In genomic region chr19:16628984-16629691, GRCh38 we compare ENCODE assay signal across 9 cellular contexts. TPM values are rescaled to one million over a fixed set of nuclear protein-coding genes. Genes with fewer than 3 reads are reported as not detected.
DNase-seq lines count a peak whose midpoint lies in the region; ATAC-seq, FAIRE-seq and TF ChIP-seq lines count a peak whose summit lies in the region.
"Had no signal": no experiment of that assay in that cellular context is flagged by ENCODE, and none has a peak within 500 bp of the region (broad histone marks: within the 10 kb centered on the region; RNA-seq: fewer than 3 reads in every experiment).

No MANE protein-coding gene starts in this region.

- peaks cover 12 to 21% of the 10 kb centered on the region in 2 experiments for H4K20me1 ChIP-seq in H1 (replicated peaks in 1 of 2; ENCODE audit: control insufficient read depth in 1 of 2, insufficient read depth in 2 of 2, low read length in 2 of 2)

- H3K23ac ChIP-seq in H1 (ENCODE audit: insufficient read length) = no peak overlapping the region

- no peak overlapping the region for H2AK5ac ChIP-seq in H1 (ENCODE audit: low read depth, low read length)

- H2BK120ac ChIP-seq in H1 (replicated peaks; ENCODE audit: low read depth, low read length) = no peak overlapping the region

- peaks cover 12 to 35% of the 10 kb centered on the region in 2 experiments for H3K79me2 ChIP-seq in H1 (ENCODE audit: control insufficient read depth in 1 of 2, insufficient read depth in 2 of 2, low read length in 2 of 2)

- H4K8ac ChIP-seq in H1 (ENCODE audit: extremely low read depth, insufficient read depth, low read length) = no peak overlapping the region

- H2AFZ ChIP-seq in H1 (ENCODE audit: low read length) = no peak overlapping the region

- no peak overlapping the region for H2BK20ac ChIP-seq in H1 (ENCODE audit: low read length)

- H3K4me2 ChIP-seq in H1 (ENCODE audit: insufficient read depth in 1 of 2, low read depth in 2 of 2, low read length in 2 of 2) = peak overlapping the region; percentile 73 to 80

- H2BK12ac ChIP-seq in H1 (ENCODE audit: low read depth, low read length) = no peak overlapping the region

- H3K27ac ChIP-seq in H1 (ENCODE audit: low read depth, low read length) = peak overlapping the region; percentile 26; the same call in 1 of the 2 replicates

- CTCF ChIA-PET in H1 (lab: Charles Lee; ENCODE audit: partially characterized antibody) = interaction anchor here (0.7 to 1.4 kb wide), 4 partner anchors 9 to 48 kb away, joined by 3 to 4 read pairs (median 3); no protein-coding TSS in a partner anchor

- H2BK5ac ChIP-seq in H1 (ENCODE audit: low read depth, low read length) = no peak overlapping the region; the same call in 1 of the 2 replicates

- H3K23me2 ChIP-seq in H1 (ENCODE audit: low read depth, low read length) = peaks cover 10% of the 10 kb centered on the region; the same call in 1 of the 2 replicates

- peak; percentile 75 for DNase-seq in DMS 273 (lab: John Stamatoyannopoulos, UW; ENCODE audit: unreplicated experiment)
- DNase-seq in H1 (ENCODE audit: low read depth in 1 of 2, low spot score in 2 of 2) = no peak
- DNase-seq in NK-92 treated with Interleukin-12 subunit alpha and Interleukin-12 subunit beta, amount 100 ng/mL, for 24 hours (lab: John Stamatoyannopoulos, UW) = no peak
- no peak for DNase-seq in COR-L47 (lab: John Stamatoyannopoulos, UW)

- TF ChIP-seq RAD21 in H1 (IDR thresholded peaks at IDR 0.05 in 1 of 2, conservative IDR thresholded peaks at IDR 0.05 in 1 of 2; ENCODE audit: low read depth in 2 of 2, low read length in 2 of 2) = no peak

- no peak overlapping the region for H3K56ac ChIP-seq in H1 (replicated peaks; ENCODE audit: insufficient read length, low read depth, low read length)

- 28% methylated on average over 23 of the region's 23 CpGs; no CpG with 5 or more reads in 1 of the 2 experiments for WGBS in H1 (ENCODE audit: extremely low coverage in 1 of 2, insufficient coverage in 1 of 2, insufficient read length in 1 of 2, insufficient replicate concordance in 2 of 2, low coverage in 1 of 2, low lambda C conversion rate in 2 of 2, missing lambda C conversion rate in 1 of 2), 2 experiments

- H3K27me3 ChIP-seq in H1 (replicated peaks in 1 of 4; ENCODE audit: control insufficient read depth in 3 of 4, extremely low read depth in 1 of 4, insufficient read depth in 3 of 4, low read length in 3 of 4) (no peaks in the 10 kb centered on the region), mucosa of stomach (ENCODE audit: control insufficient read depth, insufficient read depth, low read length) (no peaks in the 10 kb centered on the region)

- no peak overlapping the region for H3K14ac ChIP-seq in H1 (ENCODE audit: insufficient read length)

- no peak overlapping the region for H3K4ac ChIP-seq in H1 (replicated peaks; ENCODE audit: insufficient read length, low read depth, low read length)

- H3K4me1 ChIP-seq in H1 (replicated peaks in 1 of 4; ENCODE audit: control insufficient read depth in 3 of 4, insufficient read depth in 4 of 4, low read length in 3 of 4) (peaks cover 2 to 10% (median 4%) of the 10 kb centered on the region in 4 experiments; a peak in 6 of 7 replicates), mucosa of stomach (ENCODE audit: control insufficient read depth, insufficient read depth, low read length) (peaks cover 13% of the 10 kb centered on the region)

- POLR2A ChIA-PET in H1 (lab: Charles Lee; ENCODE audit: partially characterized antibody) = interaction anchor here (0.6 to 4.4 kb wide), 10 partner anchors 10 to 185 kb away, joined by 3 to 27 read pairs (median 4); partner anchors contain the start of genes SLC35E1 and TMEM38A

- TF ChIP-seq EP300 in H1 (IDR thresholded peaks at IDR 0.05; ENCODE audit: borderline replicate concordance in 1 of 2, low read depth in 2 of 2, low read length in 2 of 2) = no peak

- H3K4me3 ChIP-seq in H1 (ENCODE audit: extremely low read depth in 1 of 4, insufficient read depth in 2 of 4, low read depth in 3 of 4, low read length in 4 of 4) = peak overlapping the region; percentile 77 to 99 (median 82)
- H3K4me3 ChIP-seq in mucosa of stomach (ENCODE audit: low read length) = peak overlapping the region; percentile 47

- H3K9ac ChIP-seq in H1 (replicated peaks in 1 of 4; ENCODE audit: extremely low read depth in 1 of 4, low read depth in 3 of 4, low read length in 3 of 4) = peak overlapping the region in 3 of 4 experiments; percentile 45 to 86 (median 85); a peak in 6 of 7 replicates
- H3K9ac ChIP-seq in mucosa of stomach (ENCODE audit: low read length) = peak overlapping the region; percentile 76

- H3K18ac ChIP-seq in H1 (ENCODE audit: extremely low read depth, low read length) = no peak overlapping the region

- no peak overlapping the region for H2BK15ac ChIP-seq in H1 (ENCODE audit: low read length)

- H3K36me3 ChIP-seq in H1 (ENCODE audit: control insufficient read depth in 2 of 4, insufficient read depth in 4 of 4, low read length in 3 of 4) = peaks cover 0 to 6% (median 2%) of the 10 kb centered on the region in 4 experiments; a peak in 5 of 8 replicates
- H3K36me3 ChIP-seq in mucosa of stomach (ENCODE audit: control insufficient read depth, insufficient read depth, low read length) = no peaks in the 10 kb centered on the region

- no peak overlapping the region for H4K91ac ChIP-seq in H1 (replicated peaks; ENCODE audit: insufficient read length, low read length)

- H4K5ac ChIP-seq in H1 (ENCODE audit: insufficient read length, low read depth, low read length) = no peak overlapping the region

- no peak for TF ChIP-seq CTCF in H1 (IDR thresholded peaks at IDR 0.05; ENCODE audit: control extremely low read depth in 1 of 3, insufficient read depth in 1 of 3, low read depth in 1 of 3, low read length in 3 of 3)

- FAIRE-seq in H1 (lab: Jason Lieb, UNC) = no peak
- FAIRE-seq: TTC549 had no signal

- peak in 1 of 2 experiments; percentile 6; a peak in 1 of 3 replicates for TF ChIP-seq POLR2A in H1 (IDR thresholded peaks at IDR 0.05; ENCODE audit: control extremely low read depth in 1 of 2, low read depth in 2 of 2, low read length in 2 of 2)

- peak; percentile 2 for ATAC-seq in HG03045 (IDR thresholded peaks at IDR 0.05; ENCODE audit: unreplicated experiment)
- peak; percentile 58 for ATAC-seq in SK-N-SH treated with all-trans-retinoic acid at 6 μM for 48 hours
- no peak for ATAC-seq in GM21619 (IDR thresholded peaks at IDR 0.05; ENCODE audit: unreplicated experiment)

- H3K9me3 ChIP-seq in H1 (ENCODE audit: insufficient read depth in 2 of 2, low read depth in 1 of 2, low read length in 1 of 2) (no peaks in the 10 kb centered on the region), mucosa of stomach (ENCODE audit: control insufficient read depth, low read length) (no peaks in the 10 kb centered on the region)

- H3K79me1 ChIP-seq in H1 (ENCODE audit: low read depth, low read length) = peaks cover 11% of the 10 kb centered on the region; the same call in 1 of the 2 replicates

TF ChIP-seq in SK-N-SH treated with all-trans-retinoic acid at 6 μM for 48 hours, 23 proteins besides CTCF, POLR2A, EP300 and RAD21 (continues in another document):
- peak; percentile 80; the same call in 1 of the 2 replicates for TF ChIP-seq TCF4 (CRISPR knock-in tag; IDR thresholded peaks at IDR 0.05; ENCODE audit: borderline replicate concordance)
- TF ChIP-seq ESRRG (CRISPR knock-in tag; IDR thresholded peaks at IDR 0.05) = no peak

TF ChIP-seq in H1, 55 proteins besides CTCF, POLR2A, EP300 and RAD21 (continues in another document):
- TF ChIP-seq GTF2F1 (IDR thresholded peaks at IDR 0.05; ENCODE audit: borderline replicate concordance, low read depth, low read length) = no peak
- no peak for TF ChIP-seq CBX8 (IDR thresholded peaks at IDR 0.05; ENCODE audit: borderline replicate concordance, low read depth, low read length)

RNA-seq across cellular contexts. Expression of gene MED26, which starts 1.1 kb away (rescaled TPM):
- 10.7 and 12.3 TPM in 2 replicates for total RNA-seq in H1 (2021; fragmentation: NEBNext Ultra II Directional; extraction: Animal tissue kit (Norgen Biotek cat#: 25700))
- polyA plus RNA-seq in H1 (2011; rRNA removed) = 5.3 and 6.2 TPM in 2 replicates
- 5.3 TPM for polyA plus RNA-seq in H1 (2011; cell fraction: cytosol; rRNA removed)
- 7.5 TPM for polyA plus RNA-seq in H1 (2011; cell fraction: nucleus; rRNA removed)
- polyA plus RNA-seq in H1 (2012, experiment 1 of 2) = 5.9 to 7.5 TPM (median 7.2 TPM) in 4 replicates
- 6.3 TPM for polyA plus RNA-seq in H1 (2012, experiment 2 of 2)
- polyA plus RNA-seq in H1 (2013, experiment 1 of 2) = 7.3 TPM
- 6.5 TPM for polyA plus RNA-seq in H1 (2013, experiment 2 of 2)
- polyA minus RNA-seq in H1 (2011; rRNA and poly(A)+ RNA removed) = 6.0 and 8.6 TPM in 2 replicates
- polyA minus RNA-seq in H1 (2011; cell fraction: cytosol; rRNA and poly(A)+ RNA removed) = 11.6 TPM
- polyA minus RNA-seq in H1 (2011; cell fraction: nucleus; rRNA and poly(A)+ RNA removed) = 15.5 TPM

RNA-seq across cellular contexts. Expression of gene SMIM7, which starts 30.8 kb away (rescaled TPM):
- 67.5 and 69.9 TPM in 2 replicates for total RNA-seq in H1 (2021; fragmentation: NEBNext Ultra II Directional; extraction: Animal tissue kit (Norgen Biotek cat#: 25700))
- 51.7 and 55.5 TPM in 2 replicates for polyA plus RNA-seq in H1 (2011; rRNA removed)
- polyA plus RNA-seq in H1 (2011; cell fraction: cytosol; rRNA removed) = 66.2 TPM
- 45.6 TPM for polyA plus RNA-seq in H1 (2011; cell fraction: nucleus; rRNA removed)
- 47.9 to 58.5 TPM (median 57.2 TPM) in 4 replicates for polyA plus RNA-seq in H1 (2012, experiment 1 of 2)
- 40.2 TPM for polyA plus RNA-seq in H1 (2012, experiment 2 of 2)
- 64.7 TPM for polyA plus RNA-seq in H1 (2013, experiment 1 of 2)
- polyA plus RNA-seq in H1 (2013, experiment 2 of 2) = 70.1 TPM
- polyA minus RNA-seq in H1 (2011; rRNA and poly(A)+ RNA removed) = 52.4 and 54.7 TPM in 2 replicates
- 32.8 TPM for polyA minus RNA-seq in H1 (2011; cell fraction: cytosol; rRNA and poly(A)+ RNA removed)
- polyA minus RNA-seq in H1 (2011; cell fraction: nucleus; rRNA and poly(A)+ RNA removed) = 52.3 TPM

RNA-seq across cellular contexts. Expression of gene TMEM38A, which starts 31.8 kb away (rescaled TPM):
- 8.9 and 9.8 TPM in 2 replicates for total RNA-seq in H1 (2021; fragmentation: NEBNext Ultra II Directional; extraction: Animal tissue kit (Norgen Biotek cat#: 25700))
- 9.2 and 11.2 TPM in 2 replicates for polyA plus RNA-seq in H1 (2011; rRNA removed)
- 10.5 TPM for polyA plus RNA-seq in H1 (2011; cell fraction: cytosol; rRNA removed)
- polyA plus RNA-seq in H1 (2011; cell fraction: nucleus; rRNA removed) = 8.5 TPM
- polyA plus RNA-seq in H1 (2012, experiment 1 of 2) = 10.0 to 12.3 TPM (median 11.0 TPM) in 4 replicates
- polyA plus RNA-seq in H1 (2012, experiment 2 of 2) = 9.7 TPM
- polyA plus RNA-seq in H1 (2013, experiment 1 of 2) = 7.2 TPM
- 8.9 TPM for polyA plus RNA-seq in H1 (2013, experiment 2 of 2)
- polyA minus RNA-seq in H1 (2011; rRNA and poly(A)+ RNA removed) = 15.5 and 16.6 TPM in 2 replicates
- 7.1 TPM for polyA minus RNA-seq in H1 (2011; cell fraction: cytosol; rRNA and poly(A)+ RNA removed)
- polyA minus RNA-seq in H1 (2011; cell fraction: nucleus; rRNA and poly(A)+ RNA removed) = 7.3 TPM

RNA-seq across cellular contexts. Expression of gene SLC35E1, which starts 56.9 kb away (rescaled TPM):
- 26.0 and 28.5 TPM in 2 replicates for total RNA-seq in H1 (2021; fragmentation: NEBNext Ultra II Directional; extraction: Animal tissue kit (Norgen Biotek cat#: 25700))
- 31.2 and 31.9 TPM in 2 replicates for polyA plus RNA-seq in H1 (2011; rRNA removed)
- 19.0 TPM for polyA plus RNA-seq in H1 (2011; cell fraction: cytosol; rRNA removed)
- polyA plus RNA-seq in H1 (2011; cell fraction: nucleus; rRNA removed) = 47.0 TPM
- polyA plus RNA-seq in H1 (2012, experiment 1 of 2) = 17.7 to 21.3 TPM (median 20.5 TPM) in 4 replicates
- 15.8 TPM for polyA plus RNA-seq in H1 (2012, experiment 2 of 2)
- polyA plus RNA-seq in H1 (2013, experiment 1 of 2) = 36.8 TPM
- 43.2 TPM for polyA plus RNA-seq in H1 (2013, experiment 2 of 2)
- 52.9 and 53.8 TPM in 2 replicates for polyA minus RNA-seq in H1 (2011; rRNA and poly(A)+ RNA removed)
- 20.4 TPM for polyA minus RNA-seq in H1 (2011; cell fraction: cytosol; rRNA and poly(A)+ RNA removed)
- 24.4 TPM for polyA minus RNA-seq in H1 (2011; cell fraction: nucleus; rRNA and poly(A)+ RNA removed)
